In genomic region chr5:58236498-58236897, GRCh38 we compare ENCODE assay signal across 1 cellular context.
TF ChIP-seq lines count a peak whose summit lies in the region.

No MANE protein-coding gene starts in this region.

TF ChIP-seq in HepG2, 621 proteins besides CTCF, POLR2A, EP300 and RAD21 (continued from another document):
- TF ChIP-seq ATF7 (IDR thresholded peaks at IDR 0.05) (0 out of 2 replicates have a peak, but pooled peaks have one; percentile 3), ATF7 (CRISPR knock-in tag; IDR thresholded peaks at IDR 0.05) (no peak), SATB2 (CRISPR knock-in tag; IDR thresholded peaks at IDR 0.05) (no peak)
